ENCODE assay signal across 36 cellular contexts in genomic region chr1:33714421-33714820, GRCh38.
"Had no signal": no experiment of that assay in that cellular context is flagged by ENCODE, and none has a peak within 500 bp of the region (broad histone marks: within the 10 kb centered on the region; RNA-seq: fewer than 3 reads in every experiment).

No MANE protein-coding gene starts in this region.

- H3K4me1 ChIP-seq: adrenal gland, ascending aorta had no signal

- H3K27me3 ChIP-seq: adrenal gland, ascending aorta, cardiac muscle cell had no signal

- H3K36me3 Mint-ChIP-seq: activated CD4-positive, alpha-beta memory T cell treated with anti-CD3 and anti-CD28 coated beads for 36 hours; activated CD8-positive, alpha-beta memory T cell treated with anti-CD3 and anti-CD28 coated beads, Interleukin-2, amount 10 ng/mL, durations not matched to agents 7 days and 5 days; activated naive CD4-positive, alpha-beta T cell treated with anti-CD3 and anti-CD28 coated beads, Interleukin-2, amount 50 U/mL, for 72 hours; activated naive CD8-positive, alpha-beta T cell treated with anti-CD3 and anti-CD28 coated beads for 36 hours had no signal

- H3K27ac ChIP-seq: adrenal gland, ascending aorta, cardiac muscle cell, VCaP had no signal

- H3K27ac Mint-ChIP-seq: activated B cell treated with CpG ODN at 0.5 μM for 24 hours; activated CD4-positive, alpha-beta memory T cell treated with anti-CD3 and anti-CD28 coated beads for 36 hours; activated CD4-positive, alpha-beta T cell treated with anti-CD3 and anti-CD28 coated beads, Interleukin-2, amount 10 ng/mL, durations not matched to agents 24 days and 14 days; activated CD8-positive, alpha-beta memory T cell treated with anti-CD3 and anti-CD28 coated beads, Interleukin-2, amount 10 ng/mL, durations not matched to agents 7 days and 5 days; activated CD8-positive, alpha-beta T cell treated with anti-CD3 and anti-CD28 coated beads for 36 hours; activated naive CD4-positive, alpha-beta T cell treated with anti-CD3 and anti-CD28 coated beads for 36 hours; activated naive CD4-positive, alpha-beta T cell treated with anti-CD3 and anti-CD28 coated beads, Interleukin-2, amount 50 U/mL, for 72 hours; activated naive CD8-positive, alpha-beta T cell treated with anti-CD3 and anti-CD28 coated beads for 36 hours; activated T-cell treated with anti-CD3 and anti-CD28 coated beads, Interleukin-2, amount 50 U/mL, for 72 hours; activated T-helper 1 cell treated with anti-CD3 and anti-CD28 coated beads, Interleukin-12 subunit alpha, Interleukin-12 subunit beta, Interleukin-2, Interleukin-4 antibody, amounts not matched to agents 30 ng/mL and 10 ng/mL and 1 ng/mL, durations not matched to agents 14 hours and 24 hours and 36 hours; activated T-helper 17 cell treated with anti-CD3 and anti-CD28 coated beads, Interleukin-2, amount 50 U/mL, for 72 hours; brain; T-helper 1 cell treated with Interleukin-12 subunit alpha and Interleukin-12 subunit beta and Interleukin-4 antibody, amounts not matched to agents 30 μg/mL and 1 μg/mL, for 36 hours; T-helper 2 cell treated with Interferon-gamma antibody and Interleukin-4, amounts not matched to agents 5 μg/mL and 100 μg/mL, for 36 hours had no signal

- H3K4me3 Mint-ChIP-seq: activated B cell treated with CpG ODN at 0.5 μM for 24 hours; activated CD4-positive, alpha-beta memory T cell treated with anti-CD3 and anti-CD28 coated beads for 36 hours; activated CD4-positive, alpha-beta T cell treated with anti-CD3 and anti-CD28 coated beads, Interleukin-2, amount 10 ng/mL, durations not matched to agents 24 days and 14 days; activated CD8-positive, alpha-beta memory T cell treated with anti-CD3 and anti-CD28 coated beads, Interleukin-2, amount 10 ng/mL, durations not matched to agents 7 days and 5 days; activated CD8-positive, alpha-beta T cell treated with anti-CD3 and anti-CD28 coated beads for 36 hours; activated naive CD4-positive, alpha-beta T cell treated with anti-CD3 and anti-CD28 coated beads for 36 hours; activated naive CD8-positive, alpha-beta T cell treated with anti-CD3 and anti-CD28 coated beads for 36 hours; activated T-cell treated with anti-CD3 and anti-CD28 coated beads, Interleukin-2, amount 50 U/mL, for 4 hours; activated T-cell treated with anti-CD3 and anti-CD28 coated beads, Interleukin-2, amount 50 U/mL, for 72 hours; activated T-helper 1 cell treated with anti-CD3 and anti-CD28 coated beads, Interleukin-12 subunit alpha, Interleukin-12 subunit beta, Interleukin-2, Interleukin-4 antibody, amounts not matched to agents 30 ng/mL and 10 ng/mL and 1 ng/mL, durations not matched to agents 14 hours and 24 hours and 36 hours; activated T-helper 17 cell treated with anti-CD3 and anti-CD28 coated beads, Interleukin-2, amount 50 U/mL, for 72 hours; brain; T-helper 1 cell treated with Interleukin-12 subunit alpha and Interleukin-12 subunit beta and Interleukin-4 antibody, amounts not matched to agents 30 μg/mL and 1 μg/mL, for 36 hours; T-helper 2 cell treated with Interferon-gamma antibody and Interleukin-4, amounts not matched to agents 5 μg/mL and 100 μg/mL, for 36 hours had no signal

- H3K9me3 Mint-ChIP-seq: activated B cell treated with CpG ODN at 0.5 μM for 24 hours; activated CD4-positive, alpha-beta memory T cell treated with anti-CD3 and anti-CD28 coated beads for 36 hours; activated CD4-positive, alpha-beta T cell treated with anti-CD3 and anti-CD28 coated beads, Interleukin-2, amount 10 ng/mL, durations not matched to agents 24 days and 14 days; activated CD8-positive, alpha-beta T cell treated with anti-CD3 and anti-CD28 coated beads for 36 hours; activated naive CD4-positive, alpha-beta T cell treated with anti-CD3 and anti-CD28 coated beads for 36 hours; activated naive CD4-positive, alpha-beta T cell treated with anti-CD3 and anti-CD28 coated beads, Interleukin-2, amount 50 U/mL, for 72 hours; activated naive CD8-positive, alpha-beta T cell treated with anti-CD3 and anti-CD28 coated beads for 36 hours; activated T-cell treated with anti-CD3 and anti-CD28 coated beads, Interleukin-2, amount 50 U/mL, for 4 hours; activated T-cell treated with anti-CD3 and anti-CD28 coated beads, Interleukin-2, amount 50 U/mL, for 72 hours; activated T-helper 1 cell treated with anti-CD3 and anti-CD28 coated beads, Interleukin-12 subunit alpha, Interleukin-12 subunit beta, Interleukin-2, Interleukin-4 antibody, amounts not matched to agents 30 ng/mL and 10 ng/mL and 1 ng/mL, durations not matched to agents 14 hours and 24 hours and 36 hours; activated T-helper 17 cell treated with anti-CD3 and anti-CD28 coated beads, Interleukin-2, amount 50 U/mL, for 72 hours; brain; T-helper 1 cell treated with Interleukin-12 subunit alpha and Interleukin-12 subunit beta and Interleukin-4 antibody, amounts not matched to agents 30 μg/mL and 1 μg/mL, for 36 hours; T-helper 2 cell treated with Interferon-gamma antibody and Interleukin-4, amounts not matched to agents 5 μg/mL and 100 μg/mL, for 36 hours had no signal

- H3K4me1 Mint-ChIP-seq: activated B cell treated with CpG ODN at 0.5 μM for 24 hours; activated CD4-positive, alpha-beta T cell treated with anti-CD3 and anti-CD28 coated beads, Interleukin-2, amount 10 ng/mL, durations not matched to agents 24 days and 14 days; activated CD8-positive, alpha-beta memory T cell treated with anti-CD3 and anti-CD28 coated beads, Interleukin-2, amount 10 ng/mL, durations not matched to agents 7 days and 5 days; activated naive CD8-positive, alpha-beta T cell treated with anti-CD3 and anti-CD28 coated beads for 36 hours; activated T-helper 17 cell treated with anti-CD3 and anti-CD28 coated beads, Interleukin-2, amount 50 U/mL, for 72 hours had no signal

- H3K36me3 ChIP-seq: adrenal gland, ascending aorta, cardiac muscle cell had no signal

- H3K4me3 ChIP-seq: adrenal gland, ascending aorta, cardiac muscle cell had no signal

- ATAC-seq: activated CD8-positive, alpha-beta memory T cell treated with anti-CD3 and anti-CD28 coated beads, Interleukin-2, amount 10 ng/mL, durations not matched to agents 7 days and 5 days; activated CD8-positive, alpha-beta T cell treated with anti-CD3 and anti-CD28 coated beads for 36 hours; activated naive CD4-positive, alpha-beta T cell treated with anti-CD3 and anti-CD28 coated beads, Interleukin-2, amount 50 U/mL, for 72 hours; activated T-cell treated with anti-CD3 and anti-CD28 coated beads, Interleukin-2, amount 50 U/mL, for 4 hours; activated T-cell treated with anti-CD3 and anti-CD28 coated beads, Interleukin-2, amount 50 U/mL, for 72 hours; activated T-helper 17 cell treated with anti-CD3 and anti-CD28 coated beads, Interleukin-2, amount 50 U/mL, for 72 hours had no signal

- H3K9me3 ChIP-seq: adrenal gland, ascending aorta had no signal

- DNase-seq: activated B cell treated with CpG ODN at 0.5 μM for 24 hours; activated CD4-positive, alpha-beta memory T cell treated with anti-CD3 and anti-CD28 coated beads for 36 hours; activated CD4-positive, alpha-beta T cell treated with anti-CD3 and anti-CD28 coated beads for 4 hours; activated CD4-positive, alpha-beta T cell treated with anti-CD3 and anti-CD28 coated beads, Interleukin-2, amount 10 ng/mL, durations not matched to agents 24 days and 14 days; activated CD4-positive, alpha-beta T cell treated with anti-CD3 and anti-CD28 coated beads, Interleukin-2, amount 50 U/mL, for 1 hour; activated CD4-positive, alpha-beta T cell treated with anti-CD3 and anti-CD28 coated beads, Interleukin-2, amount 50 U/mL, for 4 hours; activated CD4-positive, CD25-positive, alpha-beta regulatory T cell treated with anti-CD3 and anti-CD28 coated beads, Interleukin-2, amount 50 U/mL, for 72 hours; activated CD8-positive, alpha-beta memory T cell treated with anti-CD3 and anti-CD28 coated beads, Interleukin-2, amount 10 ng/mL, durations not matched to agents 7 days and 5 days; activated CD8-positive, alpha-beta T cell treated with anti-CD3 and anti-CD28 coated beads for 36 hours; activated effector memory CD4-positive, alpha-beta T cell treated with anti-CD3 and anti-CD28 coated beads, Interleukin-2, amount 50 U/mL, for 16 hours; activated gamma-delta T cell treated with Interleukin-2 at 50 U/mL for 16 hours; activated naive CD4-positive, alpha-beta T cell; activated naive CD4-positive, alpha-beta T cell treated with anti-CD3 and anti-CD28 coated beads for 36 hours; activated naive CD4-positive, alpha-beta T cell treated with anti-CD3 and anti-CD28 coated beads, Interleukin-2, amount 50 U/mL, for 16 hours; activated naive CD8-positive, alpha-beta T cell treated with anti-CD3 and anti-CD28 coated beads for 36 hours; activated T-cell treated with anti-CD3 and anti-CD28 coated beads for 4 hours; activated T-cell treated with anti-CD3 and anti-CD28 coated beads, Interleukin-2, amount 50 U/mL, for 1 hour; activated T-cell treated with anti-CD3 and anti-CD28 coated beads, Interleukin-2, amount 50 U/mL, for 4 hours; activated T-cell treated with anti-CD3 and anti-CD28 coated beads, Interleukin-2, amount 50 U/mL, for 72 hours; adrenal gland; amygdala; anterior cingulate cortex; central memory CD4-positive, alpha-beta T cell; SW 1271; T-helper 1 cell; T-helper 2 cell; T-helper 9 cell had no signal
